ENCODE assay signal across 1 cellular context in the genomic region with DNA sequence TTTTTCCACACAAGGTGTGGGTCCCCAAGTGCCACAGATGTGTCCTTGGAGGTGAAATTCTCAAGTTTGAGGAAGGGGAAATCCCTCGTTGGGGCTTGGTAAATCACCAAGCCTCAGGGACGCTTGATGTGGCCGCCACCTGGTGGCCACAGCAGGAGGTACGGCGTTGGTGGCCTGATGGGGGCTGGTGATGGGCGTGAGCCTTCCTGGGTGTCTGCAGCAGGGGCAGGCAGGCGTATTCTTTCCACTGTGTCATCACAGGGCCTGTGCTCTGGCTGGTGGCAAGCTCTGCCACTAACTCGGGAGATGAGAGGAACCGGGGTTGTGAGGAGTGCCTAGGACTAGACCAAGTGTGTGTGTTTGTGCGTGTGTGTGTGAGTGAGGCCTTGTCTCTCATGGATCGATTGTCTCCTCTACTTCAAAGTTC.
TF ChIP-seq lines count a peak whose summit lies in the region.

No MANE protein-coding gene starts in this region.

TF ChIP-seq in K562, 482 proteins besides CTCF, POLR2A, EP300 and RAD21 (continued from another document):
- TF ChIP-seq, protein P1, sequence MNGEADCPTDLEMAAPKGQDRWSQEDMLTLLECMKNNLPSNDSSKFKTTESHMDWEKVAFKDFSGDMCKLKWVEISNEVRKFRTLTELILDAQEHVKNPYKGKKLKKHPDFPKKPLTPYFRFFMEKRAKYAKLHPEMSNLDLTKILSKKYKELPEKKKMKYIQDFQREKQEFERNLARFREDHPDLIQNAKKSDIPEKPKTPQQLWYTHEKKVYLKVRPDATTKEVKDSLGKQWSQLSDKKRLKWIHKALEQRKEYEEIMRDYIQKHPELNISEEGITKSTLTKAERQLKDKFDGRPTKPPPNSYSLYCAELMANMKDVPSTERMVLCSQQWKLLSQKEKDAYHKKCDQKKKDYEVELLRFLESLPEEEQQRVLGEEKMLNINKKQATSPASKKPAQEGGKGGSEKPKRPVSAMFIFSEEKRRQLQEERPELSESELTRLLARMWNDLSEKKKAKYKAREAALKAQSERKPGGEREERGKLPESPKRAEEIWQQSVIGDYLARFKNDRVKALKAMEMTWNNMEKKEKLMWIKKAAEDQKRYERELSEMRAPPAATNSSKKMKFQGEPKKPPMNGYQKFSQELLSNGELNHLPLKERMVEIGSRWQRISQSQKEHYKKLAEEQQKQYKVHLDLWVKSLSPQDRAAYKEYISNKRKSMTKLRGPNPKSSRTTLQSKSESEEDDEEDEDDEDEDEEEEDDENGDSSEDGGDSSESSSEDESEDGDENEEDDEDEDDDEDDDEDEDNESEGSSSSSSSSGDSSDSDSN (IDR thresholded peaks at IDR 0.05; ENCODE audit: borderline replicate concordance in 1 of 2, low read depth in 2 of 2, low read length in 2 of 2) = no peak
- TF ChIP-seq KLF13 (tag; IDR thresholded peaks at IDR 0.05; ENCODE audit: borderline replicate concordance, low read depth) = 0 out of 2 replicates have a peak, but pooled peaks have one; percentile 25
- 0 out of 2 replicates have a peak, but pooled peaks have one; percentile 33 for TF ChIP-seq CREM (IDR thresholded peaks at IDR 0.05; ENCODE audit: low read depth)
- TF ChIP-seq RB1 (IDR thresholded peaks at IDR 0.05; ENCODE audit: low read depth) = 0 out of 2 replicates have a peak, but pooled peaks have one; percentile 44
- no peak for TF ChIP-seq FOXM1 (IDR thresholded peaks at IDR 0.05; ENCODE audit: low read depth)
- no peak for TF ChIP-seq FOXM1 (CRISPR knock-in tag; IDR thresholded peaks at IDR 0.05; ENCODE audit: low read depth)
- no peak for TF ChIP-seq ZNF644 (tag; IDR thresholded peaks at IDR 0.05; ENCODE audit: low read depth)
- TF ChIP-seq, protein P2, sequence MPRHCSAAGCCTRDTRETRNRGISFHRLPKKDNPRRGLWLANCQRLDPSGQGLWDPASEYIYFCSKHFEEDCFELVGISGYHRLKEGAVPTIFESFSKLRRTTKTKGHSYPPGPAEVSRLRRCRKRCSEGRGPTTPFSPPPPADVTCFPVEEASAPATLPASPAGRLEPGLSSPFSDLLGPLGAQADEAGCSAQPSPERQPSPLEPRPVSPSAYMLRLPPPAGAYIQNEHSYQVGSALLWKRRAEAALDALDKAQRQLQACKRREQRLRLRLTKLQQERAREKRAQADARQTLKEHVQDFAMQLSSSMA (CRISPR knock-in tag; IDR thresholded peaks at IDR 0.05) = no peak
- no peak for TF ChIP-seq RFX1 (IDR thresholded peaks at IDR 0.05)
- no peak for TF ChIP-seq SLC30A9 (CRISPR knock-in tag; IDR thresholded peaks at IDR 0.05)
- TF ChIP-seq, protein P3, sequence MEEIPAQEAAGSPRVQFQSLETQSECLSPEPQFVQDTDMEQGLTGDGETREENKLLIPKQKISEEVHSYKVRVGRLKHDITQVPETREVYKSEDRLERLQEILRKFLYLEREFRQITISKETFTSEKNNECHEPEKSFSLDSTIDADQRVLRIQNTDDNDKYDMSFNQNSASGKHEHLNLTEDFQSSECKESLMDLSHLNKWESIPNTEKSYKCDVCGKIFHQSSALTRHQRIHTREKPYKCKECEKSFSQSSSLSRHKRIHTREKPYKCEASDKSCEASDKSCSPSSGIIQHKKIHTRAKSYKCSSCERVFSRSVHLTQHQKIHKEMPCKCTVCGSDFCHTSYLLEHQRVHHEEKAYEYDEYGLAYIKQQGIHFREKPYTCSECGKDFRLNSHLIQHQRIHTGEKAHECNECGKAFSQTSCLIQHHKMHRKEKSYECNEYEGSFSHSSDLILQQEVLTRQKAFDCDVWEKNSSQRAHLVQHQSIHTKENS (CRISPR knock-in tag; IDR thresholded peaks at IDR 0.05) = no peak
- TF ChIP-seq CREBBP (IDR thresholded peaks at IDR 0.05; ENCODE audit: low read depth, low read length) = no peak
- TF ChIP-seq, protein P4, sequence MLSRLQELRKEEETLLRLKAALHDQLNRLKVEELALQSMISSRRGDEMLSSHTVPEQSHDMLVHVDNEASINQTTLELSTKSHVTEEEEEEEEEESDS (CRISPR knock-in tag; IDR thresholded peaks at IDR 0.05) = no peak
- TF ChIP-seq POLR2AphosphoS5 (IDR thresholded peaks at IDR 0.05; ENCODE audit: control insufficient read depth, insufficient read depth, low read depth, low read length) = no peak
- TF ChIP-seq MTF1 (CRISPR knock-in tag; IDR thresholded peaks at IDR 0.05; ENCODE audit: borderline replicate concordance) = no peak
- TF ChIP-seq ZZZ3 (IDR thresholded peaks at IDR 0.05) = no peak
- no peak for TF ChIP-seq CSDE1 (IDR thresholded peaks at IDR 0.05)
- no peak for TF ChIP-seq ERF (CRISPR knock-in tag; IDR thresholded peaks at IDR 0.05)
- no peak for TF ChIP-seq ELF1 (tag; IDR thresholded peaks at IDR 0.05)
- no peak for TF ChIP-seq MAFF (IDR thresholded peaks at IDR 0.05; ENCODE audit: low read length)
- no peak for TF ChIP-seq ZNF24 (IDR thresholded peaks at IDR 0.05)
- no peak for TF ChIP-seq PHTF2 (CRISPR knock-in tag; IDR thresholded peaks at IDR 0.05)
- no peak for TF ChIP-seq MYC (IDR thresholded peaks at IDR 0.05; ENCODE audit: low read depth, low read length)
- TF ChIP-seq MYC (CRISPR knock-in tag; IDR thresholded peaks at IDR 0.05; ENCODE audit: borderline replicate concordance, low read depth) = no peak
- TF ChIP-seq FIP1L1 (IDR thresholded peaks at IDR 0.05; ENCODE audit: low read depth, low read length, poor library complexity, severe bottlenecking) = no peak
- peak; percentile 82 for TF ChIP-seq SMC3 (conservative IDR thresholded peaks at IDR 0.05; ENCODE audit: insufficient read depth, low read depth, low read length)
- no peak for TF ChIP-seq ZNF717 (CRISPR knock-in tag; IDR thresholded peaks at IDR 0.05)
- no peak for TF ChIP-seq RBM34 (IDR thresholded peaks at IDR 0.05; ENCODE audit: borderline replicate concordance, insufficient read depth, low read length)
- TF ChIP-seq ESRRB (CRISPR knock-in tag; IDR thresholded peaks at IDR 0.05; ENCODE audit: borderline replicate concordance) = no peak
- no peak for TF ChIP-seq TEAD2 (tag; IDR thresholded peaks at IDR 0.05)
- TF ChIP-seq ELF4 (CRISPR knock-in tag; IDR thresholded peaks at IDR 0.05) = no peak
- TF ChIP-seq GATAD2A (IDR thresholded peaks at IDR 0.05) = no peak
- TF ChIP-seq, protein P5, sequence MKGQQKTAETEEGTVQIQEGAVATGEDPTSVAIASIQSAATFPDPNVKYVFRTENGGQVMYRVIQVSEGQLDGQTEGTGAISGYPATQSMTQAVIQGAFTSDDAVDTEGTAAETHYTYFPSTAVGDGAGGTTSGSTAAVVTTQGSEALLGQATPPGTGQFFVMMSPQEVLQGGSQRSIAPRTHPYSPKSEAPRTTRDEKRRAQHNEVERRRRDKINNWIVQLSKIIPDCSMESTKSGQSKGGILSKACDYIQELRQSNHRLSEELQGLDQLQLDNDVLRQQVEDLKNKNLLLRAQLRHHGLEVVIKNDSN (CRISPR knock-in tag; IDR thresholded peaks at IDR 0.05) = no peak
- no peak for TF ChIP-seq HMGN3 (IDR thresholded peaks at IDR 0.05; ENCODE audit: borderline replicate concordance, extremely low read depth, insufficient read length, low read depth, low read length)
- no peak for TF ChIP-seq MEF2D (tag; conservative IDR thresholded peaks at IDR 0.05; ENCODE audit: low read depth)
- no peak for TF ChIP-seq RFX7 (CRISPR knock-in tag; IDR thresholded peaks at IDR 0.05)
- no peak for TF ChIP-seq WHSC1 (IDR thresholded peaks at IDR 0.05; ENCODE audit: low read length)
- no peak for TF ChIP-seq ZNF77 (CRISPR knock-in tag; IDR thresholded peaks at IDR 0.05)
- TF ChIP-seq, protein P6, sequence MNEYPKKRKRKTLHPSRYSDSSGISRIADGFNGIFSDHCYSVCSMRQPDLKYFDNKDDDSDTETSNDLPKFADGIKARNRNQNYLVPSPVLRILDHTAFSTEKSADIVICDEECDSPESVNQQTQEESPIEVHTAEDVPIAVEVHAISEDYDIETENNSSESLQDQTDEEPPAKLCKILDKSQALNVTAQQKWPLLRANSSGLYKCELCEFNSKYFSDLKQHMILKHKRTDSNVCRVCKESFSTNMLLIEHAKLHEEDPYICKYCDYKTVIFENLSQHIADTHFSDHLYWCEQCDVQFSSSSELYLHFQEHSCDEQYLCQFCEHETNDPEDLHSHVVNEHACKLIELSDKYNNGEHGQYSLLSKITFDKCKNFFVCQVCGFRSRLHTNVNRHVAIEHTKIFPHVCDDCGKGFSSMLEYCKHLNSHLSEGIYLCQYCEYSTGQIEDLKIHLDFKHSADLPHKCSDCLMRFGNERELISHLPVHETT (CRISPR knock-in tag; conservative IDR thresholded peaks at IDR 0.05 in 1 of 2, IDR thresholded peaks at IDR 0.05 in 1 of 2) = no peak
- no peak for TF ChIP-seq ZNF197 (CRISPR knock-in tag; IDR thresholded peaks at IDR 0.05; ENCODE audit: low read depth)
- no peak for TF ChIP-seq MIER1 (IDR thresholded peaks at IDR 0.05; ENCODE audit: low read depth)
- TF ChIP-seq PRMT5 (CRISPR knock-in tag; IDR thresholded peaks at IDR 0.05) = no peak
- no peak for TF ChIP-seq SOX6 (IDR thresholded peaks at IDR 0.05)
- no peak for TF ChIP-seq ZNF696 (CRISPR knock-in tag; conservative IDR thresholded peaks at IDR 0.05)
- TF ChIP-seq, protein P7, sequence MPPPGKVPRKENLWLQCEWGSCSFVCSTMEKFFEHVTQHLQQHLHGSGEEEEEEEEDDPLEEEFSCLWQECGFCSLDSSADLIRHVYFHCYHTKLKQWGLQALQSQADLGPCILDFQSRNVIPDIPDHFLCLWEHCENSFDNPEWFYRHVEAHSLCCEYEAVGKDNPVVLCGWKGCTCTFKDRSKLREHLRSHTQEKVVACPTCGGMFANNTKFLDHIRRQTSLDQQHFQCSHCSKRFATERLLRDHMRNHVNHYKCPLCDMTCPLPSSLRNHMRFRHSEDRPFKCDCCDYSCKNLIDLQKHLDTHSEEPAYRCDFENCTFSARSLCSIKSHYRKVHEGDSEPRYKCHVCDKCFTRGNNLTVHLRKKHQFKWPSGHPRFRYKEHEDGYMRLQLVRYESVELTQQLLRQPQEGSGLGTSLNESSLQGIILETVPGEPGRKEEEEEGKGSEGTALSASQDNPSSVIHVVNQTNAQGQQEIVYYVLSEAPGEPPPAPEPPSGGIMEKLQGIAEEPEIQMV (tag; conservative IDR thresholded peaks at IDR 0.05; ENCODE audit: low read depth) = no peak
